1 cellular context compared by ENCODE assay signal in the genomic region with DNA sequence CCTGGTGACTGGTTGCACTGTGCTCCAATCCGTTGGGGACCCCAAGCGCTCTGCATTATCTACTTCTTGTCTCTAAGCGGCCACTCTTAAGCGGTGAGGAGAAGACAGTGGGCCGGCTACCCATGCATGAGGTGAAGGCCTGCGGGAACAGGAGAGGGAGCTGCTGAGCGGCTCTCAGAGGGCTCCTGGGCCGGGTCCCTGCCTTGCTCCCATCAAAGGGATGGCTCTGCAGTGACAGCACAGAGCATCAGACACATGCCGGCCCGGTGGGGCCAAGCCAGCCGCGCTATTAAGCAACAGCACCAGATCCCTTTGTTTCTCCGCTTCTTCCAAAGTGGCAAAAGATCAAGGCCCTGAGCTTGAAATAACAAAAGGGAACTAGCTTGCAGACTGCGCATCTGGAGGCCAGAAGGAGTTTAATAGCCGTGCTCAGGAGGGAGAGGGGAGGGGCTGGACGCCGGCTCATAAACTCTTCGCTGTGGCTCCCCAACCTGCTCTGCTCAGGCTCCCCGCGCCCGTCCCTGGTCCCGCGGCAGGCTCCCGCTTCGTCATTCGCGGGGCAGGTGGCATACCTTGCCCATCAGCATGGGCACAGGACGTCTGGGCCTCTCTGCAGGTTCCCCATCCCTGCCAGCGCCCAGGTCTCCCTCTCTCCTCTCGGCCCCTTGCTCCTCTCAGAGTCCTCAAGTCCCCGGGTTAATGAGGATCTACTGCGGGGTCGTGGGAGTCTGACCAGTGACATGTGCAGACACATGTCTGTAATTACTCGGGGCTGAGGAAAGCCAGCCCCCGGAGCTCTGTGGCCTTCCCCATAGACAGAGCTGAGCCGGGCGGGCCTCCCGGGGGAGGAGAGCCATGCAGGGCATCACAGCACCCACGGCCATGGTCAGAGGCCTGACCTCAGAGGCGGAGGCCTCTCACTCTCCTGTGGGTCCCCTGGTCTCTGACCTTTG.
A peak's percentile ranks its signal among the peaks of the same experiment; 100 is the strongest.
TF ChIP-seq lines count a peak whose summit lies in the region.

No MANE protein-coding gene starts in this region.

TF ChIP-seq in HepG2, 621 proteins besides CTCF, POLR2A, EP300 and RAD21 (continued from another document and continues in another):
- TF ChIP-seq, protein P1, sequence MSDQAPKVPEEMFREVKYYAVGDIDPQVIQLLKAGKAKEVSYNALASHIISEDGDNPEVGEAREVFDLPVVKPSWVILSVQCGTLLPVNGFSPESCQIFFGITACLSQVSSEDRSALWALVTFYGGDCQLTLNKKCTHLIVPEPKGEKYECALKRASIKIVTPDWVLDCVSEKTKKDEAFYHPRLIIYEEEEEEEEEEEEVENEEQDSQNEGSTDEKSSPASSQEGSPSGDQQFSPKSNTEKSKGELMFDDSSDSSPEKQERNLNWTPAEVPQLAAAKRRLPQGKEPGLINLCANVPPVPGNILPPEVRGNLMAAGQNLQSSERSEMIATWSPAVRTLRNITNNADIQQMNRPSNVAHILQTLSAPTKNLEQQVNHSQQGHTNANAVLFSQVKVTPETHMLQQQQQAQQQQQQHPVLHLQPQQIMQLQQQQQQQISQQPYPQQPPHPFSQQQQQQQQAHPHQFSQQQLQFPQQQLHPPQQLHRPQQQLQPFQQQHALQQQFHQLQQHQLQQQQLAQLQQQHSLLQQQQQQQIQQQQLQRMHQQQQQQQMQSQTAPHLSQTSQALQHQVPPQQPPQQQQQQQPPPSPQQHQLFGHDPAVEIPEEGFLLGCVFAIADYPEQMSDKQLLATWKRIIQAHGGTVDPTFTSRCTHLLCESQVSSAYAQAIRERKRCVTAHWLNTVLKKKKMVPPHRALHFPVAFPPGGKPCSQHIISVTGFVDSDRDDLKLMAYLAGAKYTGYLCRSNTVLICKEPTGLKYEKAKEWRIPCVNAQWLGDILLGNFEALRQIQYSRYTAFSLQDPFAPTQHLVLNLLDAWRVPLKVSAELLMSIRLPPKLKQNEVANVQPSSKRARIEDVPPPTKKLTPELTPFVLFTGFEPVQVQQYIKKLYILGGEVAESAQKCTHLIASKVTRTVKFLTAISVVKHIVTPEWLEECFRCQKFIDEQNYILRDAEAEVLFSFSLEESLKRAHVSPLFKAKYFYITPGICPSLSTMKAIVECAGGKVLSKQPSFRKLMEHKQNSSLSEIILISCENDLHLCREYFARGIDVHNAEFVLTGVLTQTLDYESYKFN (CRISPR knock-in tag; conservative IDR thresholded peaks at IDR 0.05), result peak; percentile 65
- no peak for TF ChIP-seq SRF (IDR thresholded peaks at IDR 0.05; ENCODE audit: low read depth, low read length)
- TF ChIP-seq NRL (CRISPR knock-in tag; IDR thresholded peaks at IDR 0.05; ENCODE audit: borderline replicate concordance), result no peak; the same call in none of the 2 replicates
- TF ChIP-seq, protein P2, sequence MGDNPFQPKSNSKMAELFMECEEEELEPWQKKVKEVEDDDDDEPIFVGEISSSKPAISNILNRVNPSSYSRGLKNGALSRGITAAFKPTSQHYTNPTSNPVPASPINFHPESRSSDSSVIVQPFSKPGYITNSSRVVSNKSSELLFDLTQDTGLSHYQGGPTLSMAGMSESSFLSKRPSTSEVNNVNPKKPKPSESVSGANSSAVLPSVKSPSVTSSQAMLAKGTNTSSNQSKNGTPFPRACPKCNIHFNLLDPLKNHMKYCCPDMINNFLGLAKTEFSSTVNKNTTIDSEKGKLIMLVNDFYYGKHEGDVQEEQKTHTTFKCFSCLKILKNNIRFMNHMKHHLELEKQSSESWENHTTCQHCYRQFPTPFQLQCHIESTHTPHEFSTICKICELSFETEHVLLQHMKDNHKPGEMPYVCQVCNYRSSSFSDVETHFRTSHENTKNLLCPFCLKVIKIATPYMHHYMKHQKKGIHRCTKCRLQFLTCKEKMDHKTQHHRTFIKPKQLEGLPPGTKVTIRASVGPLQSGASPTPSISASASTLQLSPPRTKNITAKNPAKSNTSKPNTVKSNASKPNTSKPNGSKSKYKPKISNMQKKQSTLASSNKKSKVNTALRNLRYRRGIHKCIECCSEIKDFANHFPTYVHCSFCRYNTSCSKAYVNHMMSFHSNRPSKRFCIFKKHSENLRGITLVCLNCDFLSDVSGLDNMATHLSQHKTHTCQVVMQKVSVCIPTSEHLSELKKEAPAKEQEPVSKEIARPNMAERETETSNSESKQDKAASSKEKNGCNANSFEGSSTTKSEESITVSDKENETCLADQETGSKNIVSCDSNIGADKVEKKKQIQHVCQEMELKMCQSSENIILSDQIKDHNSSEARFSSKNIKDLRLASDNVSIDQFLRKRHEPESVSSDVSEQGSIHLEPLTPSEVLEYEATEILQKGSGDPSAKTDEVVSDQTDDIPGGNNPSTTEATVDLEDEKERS (CRISPR knock-in tag; IDR thresholded peaks at IDR 0.05), result no peak
- no peak for TF ChIP-seq EHMT2 (IDR thresholded peaks at IDR 0.05; ENCODE audit: borderline replicate concordance, low read depth, low read length)
- no peak for TF ChIP-seq ZNF772 (CRISPR knock-in tag; IDR thresholded peaks at IDR 0.05)
- no peak for TF ChIP-seq RBAK (CRISPR knock-in tag; IDR thresholded peaks at IDR 0.05)
- TF ChIP-seq NFYC (CRISPR knock-in tag; IDR thresholded peaks at IDR 0.05), result no peak
- no peak for TF ChIP-seq ZNF709 (CRISPR knock-in tag; IDR thresholded peaks at IDR 0.05)
- TF ChIP-seq, protein P3, sequence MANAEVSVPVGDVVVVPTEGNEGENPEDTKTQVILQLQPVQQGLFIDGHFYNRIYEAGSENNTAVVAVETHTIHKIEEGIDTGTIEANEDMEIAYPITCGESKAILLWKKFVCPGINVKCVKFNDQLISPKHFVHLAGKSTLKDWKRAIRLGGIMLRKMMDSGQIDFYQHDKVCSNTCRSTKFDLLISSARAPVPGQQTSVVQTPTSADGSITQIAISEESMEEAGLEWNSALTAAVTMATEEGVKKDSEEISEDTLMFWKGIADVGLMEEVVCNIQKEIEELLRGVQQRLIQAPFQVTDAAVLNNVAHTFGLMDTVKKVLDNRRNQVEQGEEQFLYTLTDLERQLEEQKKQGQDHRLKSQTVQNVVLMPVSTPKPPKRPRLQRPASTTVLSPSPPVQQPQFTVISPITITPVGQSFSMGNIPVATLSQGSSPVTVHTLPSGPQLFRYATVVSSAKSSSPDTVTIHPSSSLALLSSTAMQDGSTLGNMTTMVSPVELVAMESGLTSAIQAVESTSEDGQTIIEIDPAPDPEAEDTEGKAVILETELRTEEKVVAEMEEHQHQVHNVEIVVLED (CRISPR knock-in tag; IDR thresholded peaks at IDR 0.05; ENCODE audit: borderline replicate concordance), result no peak
- peak; percentile 55 for TF ChIP-seq SKI (IDR thresholded peaks at IDR 0.05; ENCODE audit: partially characterized antibody)
- TF ChIP-seq RELA (CRISPR knock-in tag; IDR thresholded peaks at IDR 0.05), result no peak
- no peak for TF ChIP-seq ZNF496 (CRISPR knock-in tag; IDR thresholded peaks at IDR 0.05; ENCODE audit: insufficient replicate concordance)
- TF ChIP-seq, protein P4, sequence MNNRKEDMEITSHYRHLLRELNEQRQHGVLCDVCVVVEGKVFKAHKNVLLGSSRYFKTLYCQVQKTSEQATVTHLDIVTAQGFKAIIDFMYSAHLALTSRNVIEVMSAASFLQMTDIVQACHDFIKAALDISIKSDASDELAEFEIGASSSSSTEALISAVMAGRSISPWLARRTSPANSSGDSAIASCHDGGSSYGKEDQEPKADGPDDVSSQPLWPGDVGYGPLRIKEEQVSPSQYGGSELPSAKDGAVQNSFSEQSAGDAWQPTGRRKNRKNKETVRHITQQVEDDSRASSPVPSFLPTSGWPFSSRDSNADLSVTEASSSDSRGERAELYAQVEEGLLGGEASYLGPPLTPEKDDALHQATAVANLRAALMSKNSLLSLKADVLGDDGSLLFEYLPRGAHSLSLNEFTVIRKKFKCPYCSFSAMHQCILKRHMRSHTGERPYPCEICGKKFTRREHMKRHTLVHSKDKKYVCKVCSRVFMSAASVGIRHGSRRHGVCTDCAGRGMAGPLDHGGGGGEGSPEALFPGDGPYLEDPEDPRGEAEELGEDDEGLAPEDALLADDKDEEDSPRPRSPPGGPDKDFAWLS (CRISPR knock-in tag; IDR thresholded peaks at IDR 0.05; ENCODE audit: borderline replicate concordance), result no peak
- TF ChIP-seq MYC (CRISPR knock-in tag; IDR thresholded peaks at IDR 0.05; ENCODE audit: borderline replicate concordance), result peak; percentile 68; the same call in 1 of the 2 replicates
- no peak for TF ChIP-seq ZNF547 (CRISPR knock-in tag; IDR thresholded peaks at IDR 0.05)
- TF ChIP-seq, protein P5, sequence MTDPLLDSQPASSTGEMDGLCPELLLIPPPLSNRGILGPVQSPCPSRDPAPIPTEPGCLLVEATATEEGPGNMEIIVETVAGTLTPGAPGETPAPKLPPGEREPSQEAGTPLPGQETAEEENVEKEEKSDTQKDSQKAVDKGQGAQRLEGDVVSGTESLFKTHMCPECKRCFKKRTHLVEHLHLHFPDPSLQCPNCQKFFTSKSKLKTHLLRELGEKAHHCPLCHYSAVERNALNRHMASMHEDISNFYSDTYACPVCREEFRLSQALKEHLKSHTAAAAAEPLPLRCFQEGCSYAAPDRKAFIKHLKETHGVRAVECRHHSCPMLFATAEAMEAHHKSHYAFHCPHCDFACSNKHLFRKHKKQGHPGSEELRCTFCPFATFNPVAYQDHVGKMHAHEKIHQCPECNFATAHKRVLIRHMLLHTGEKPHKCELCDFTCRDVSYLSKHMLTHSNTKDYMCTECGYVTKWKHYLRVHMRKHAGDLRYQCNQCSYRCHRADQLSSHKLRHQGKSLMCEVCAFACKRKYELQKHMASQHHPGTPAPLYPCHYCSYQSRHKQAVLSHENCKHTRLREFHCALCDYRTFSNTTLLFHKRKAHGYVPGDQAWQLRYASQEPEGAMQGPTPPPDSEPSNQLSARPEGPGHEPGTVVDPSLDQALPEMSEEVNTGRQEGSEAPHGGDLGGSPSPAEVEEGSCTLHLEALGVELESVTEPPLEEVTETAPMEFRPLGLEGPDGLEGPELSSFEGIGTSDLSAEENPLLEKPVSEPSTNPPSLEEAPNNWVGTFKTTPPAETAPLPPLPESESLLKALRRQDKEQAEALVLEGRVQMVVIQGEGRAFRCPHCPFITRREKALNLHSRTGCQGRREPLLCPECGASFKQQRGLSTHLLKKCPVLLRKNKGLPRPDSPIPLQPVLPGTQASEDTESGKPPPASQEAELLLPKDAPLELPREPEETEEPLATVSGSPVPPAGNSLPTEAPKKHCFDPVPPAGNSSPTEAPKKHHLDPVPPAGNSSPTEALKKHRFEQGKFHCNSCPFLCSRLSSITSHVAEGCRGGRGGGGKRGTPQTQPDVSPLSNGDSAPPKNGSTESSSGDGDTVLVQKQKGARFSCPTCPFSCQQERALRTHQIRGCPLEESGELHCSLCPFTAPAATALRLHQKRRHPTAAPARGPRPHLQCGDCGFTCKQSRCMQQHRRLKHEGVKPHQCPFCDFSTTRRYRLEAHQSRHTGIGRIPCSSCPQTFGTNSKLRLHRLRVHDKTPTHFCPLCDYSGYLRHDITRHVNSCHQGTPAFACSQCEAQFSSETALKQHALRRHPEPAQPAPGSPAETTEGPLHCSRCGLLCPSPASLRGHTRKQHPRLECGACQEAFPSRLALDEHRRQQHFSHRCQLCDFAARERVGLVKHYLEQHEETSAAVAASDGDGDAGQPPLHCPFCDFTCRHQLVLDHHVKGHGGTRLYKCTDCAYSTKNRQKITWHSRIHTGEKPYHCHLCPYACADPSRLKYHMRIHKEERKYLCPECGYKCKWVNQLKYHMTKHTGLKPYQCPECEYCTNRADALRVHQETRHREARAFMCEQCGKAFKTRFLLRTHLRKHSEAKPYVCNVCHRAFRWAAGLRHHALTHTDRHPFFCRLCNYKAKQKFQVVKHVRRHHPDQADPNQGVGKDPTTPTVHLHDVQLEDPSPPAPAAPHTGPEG (CRISPR knock-in tag; IDR thresholded peaks at IDR 0.05), result 0 out of 2 replicates have a peak, but pooled peaks have one; percentile 26
- TF ChIP-seq, protein P6, sequence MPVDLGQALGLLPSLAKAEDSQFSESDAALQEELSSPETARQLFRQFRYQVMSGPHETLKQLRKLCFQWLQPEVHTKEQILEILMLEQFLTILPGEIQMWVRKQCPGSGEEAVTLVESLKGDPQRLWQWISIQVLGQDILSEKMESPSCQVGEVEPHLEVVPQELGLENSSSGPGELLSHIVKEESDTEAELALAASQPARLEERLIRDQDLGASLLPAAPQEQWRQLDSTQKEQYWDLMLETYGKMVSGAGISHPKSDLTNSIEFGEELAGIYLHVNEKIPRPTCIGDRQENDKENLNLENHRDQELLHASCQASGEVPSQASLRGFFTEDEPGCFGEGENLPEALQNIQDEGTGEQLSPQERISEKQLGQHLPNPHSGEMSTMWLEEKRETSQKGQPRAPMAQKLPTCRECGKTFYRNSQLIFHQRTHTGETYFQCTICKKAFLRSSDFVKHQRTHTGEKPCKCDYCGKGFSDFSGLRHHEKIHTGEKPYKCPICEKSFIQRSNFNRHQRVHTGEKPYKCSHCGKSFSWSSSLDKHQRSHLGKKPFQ (CRISPR knock-in tag; IDR thresholded peaks at IDR 0.05; ENCODE audit: insufficient replicate concordance), result no peak
- TF ChIP-seq AHR (CRISPR knock-in tag; IDR thresholded peaks at IDR 0.05), result no peak
- TF ChIP-seq, protein P7, sequence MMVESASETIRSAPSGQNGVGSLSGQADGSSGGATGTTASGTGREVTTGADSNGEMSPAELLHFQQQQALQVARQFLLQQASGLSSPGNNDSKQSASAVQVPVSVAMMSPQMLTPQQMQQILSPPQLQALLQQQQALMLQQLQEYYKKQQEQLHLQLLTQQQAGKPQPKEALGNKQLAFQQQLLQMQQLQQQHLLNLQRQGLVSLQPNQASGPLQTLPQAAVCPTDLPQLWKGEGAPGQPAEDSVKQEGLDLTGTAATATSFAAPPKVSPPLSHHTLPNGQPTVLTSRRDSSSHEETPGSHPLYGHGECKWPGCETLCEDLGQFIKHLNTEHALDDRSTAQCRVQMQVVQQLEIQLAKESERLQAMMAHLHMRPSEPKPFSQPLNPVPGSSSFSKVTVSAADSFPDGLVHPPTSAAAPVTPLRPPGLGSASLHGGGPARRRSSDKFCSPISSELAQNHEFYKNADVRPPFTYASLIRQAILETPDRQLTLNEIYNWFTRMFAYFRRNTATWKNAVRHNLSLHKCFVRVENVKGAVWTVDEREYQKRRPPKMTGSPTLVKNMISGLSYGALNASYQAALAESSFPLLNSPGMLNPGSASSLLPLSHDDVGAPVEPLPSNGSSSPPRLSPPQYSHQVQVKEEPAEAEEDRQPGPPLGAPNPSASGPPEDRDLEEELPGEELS (CRISPR knock-in tag; IDR thresholded peaks at IDR 0.05), result 0 out of 2 replicates have a peak, but pooled peaks have one; percentile 31
- TF ChIP-seq, protein P8, sequence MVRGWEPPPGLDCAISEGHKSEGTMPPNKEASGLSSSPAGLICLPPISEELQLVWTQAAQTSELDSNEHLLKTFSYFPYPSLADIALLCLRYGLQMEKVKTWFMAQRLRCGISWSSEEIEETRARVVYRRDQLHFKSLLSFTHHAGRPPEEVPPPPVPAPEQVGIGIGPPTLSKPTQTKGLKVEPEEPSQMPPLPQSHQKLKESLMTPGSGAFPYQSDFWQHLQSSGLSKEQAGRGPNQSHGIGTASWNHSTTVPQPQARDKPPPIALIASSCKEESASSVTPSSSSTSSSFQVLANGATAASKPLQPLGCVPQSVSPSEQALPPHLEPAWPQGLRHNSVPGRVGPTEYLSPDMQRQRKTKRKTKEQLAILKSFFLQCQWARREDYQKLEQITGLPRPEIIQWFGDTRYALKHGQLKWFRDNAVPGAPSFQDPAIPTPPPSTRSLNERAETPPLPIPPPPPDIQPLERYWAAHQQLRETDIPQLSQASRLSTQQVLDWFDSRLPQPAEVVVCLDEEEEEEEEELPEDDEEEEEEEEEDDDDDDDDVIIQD (CRISPR knock-in tag; IDR thresholded peaks at IDR 0.05; ENCODE audit: low read depth), result no peak
- TF ChIP-seq PLRG1 (conservative IDR thresholded peaks at IDR 0.05), result no peak
- no peak for TF ChIP-seq JDP2 (CRISPR knock-in tag; IDR thresholded peaks at IDR 0.05; ENCODE audit: borderline replicate concordance)
- TF ChIP-seq SSRP1 (CRISPR knock-in tag; IDR thresholded peaks at IDR 0.05), result no peak
- TF ChIP-seq ZNF143 (CRISPR knock-in tag; IDR thresholded peaks at IDR 0.05), result no peak
- TF ChIP-seq PAX8 (CRISPR knock-in tag; IDR thresholded peaks at IDR 0.05; ENCODE audit: borderline replicate concordance), result no peak
- TF ChIP-seq CREB1 (IDR thresholded peaks at IDR 0.05), result no peak
- no peak for TF ChIP-seq CREB1 (CRISPR knock-in tag; IDR thresholded peaks at IDR 0.05)
- TF ChIP-seq CREM (IDR thresholded peaks at IDR 0.05), result peak; percentile 27; the same call in 1 of the 2 replicates
- no peak for TF ChIP-seq CREM (CRISPR knock-in tag; IDR thresholded peaks at IDR 0.05)
- no peak for TF ChIP-seq DMAP1 (CRISPR knock-in tag; IDR thresholded peaks at IDR 0.05)
- TF ChIP-seq HIVEP1 (CRISPR knock-in tag; IDR thresholded peaks at IDR 0.05), result no peak
